In genomic region chr6:132907231-132907630, GRCh38 we compare ENCODE assay signal across 1 cellular context.
TF ChIP-seq lines count a peak whose summit lies in the region.

No MANE protein-coding gene starts in this region.

TF ChIP-seq in neural cell, 6 proteins besides CTCF, POLR2A, EP300 and RAD21 (continued from another document):
- TF ChIP-seq REST (IDR thresholded peaks at IDR 0.05; ENCODE audit: borderline replicate concordance) = no peak
- no peak for TF ChIP-seq MXI1 (conservative IDR thresholded peaks at IDR 0.05; ENCODE audit: poor library complexity, severe bottlenecking)
